In the genomic region with DNA sequence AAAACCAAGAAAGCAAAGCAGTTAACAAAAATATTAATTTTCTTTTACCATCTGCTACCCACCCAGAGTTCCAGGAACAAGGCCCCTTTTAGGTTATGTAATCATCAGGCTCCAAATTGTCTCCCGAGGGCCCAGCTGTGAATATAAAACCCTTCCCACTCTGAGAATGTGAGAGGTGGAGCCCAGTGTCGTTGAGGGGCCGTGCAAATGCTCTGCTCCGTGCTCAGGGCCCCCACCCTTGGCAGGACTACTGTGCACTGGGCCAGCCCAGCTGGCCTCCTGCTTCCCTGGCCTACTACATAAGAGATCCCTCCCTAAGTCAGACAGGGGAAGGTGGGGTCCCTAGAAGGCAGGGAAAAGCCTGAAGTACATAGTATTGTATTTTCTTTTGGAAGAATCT, we compare ENCODE assay signal across 1 cellular context.
TF ChIP-seq lines count a peak whose summit lies in the region.

No MANE protein-coding gene starts in this region.

TF ChIP-seq in HEK293, 187 proteins besides CTCF, POLR2A, EP300 and RAD21 (continued from another document):
- TF ChIP-seq, protein P1, sequence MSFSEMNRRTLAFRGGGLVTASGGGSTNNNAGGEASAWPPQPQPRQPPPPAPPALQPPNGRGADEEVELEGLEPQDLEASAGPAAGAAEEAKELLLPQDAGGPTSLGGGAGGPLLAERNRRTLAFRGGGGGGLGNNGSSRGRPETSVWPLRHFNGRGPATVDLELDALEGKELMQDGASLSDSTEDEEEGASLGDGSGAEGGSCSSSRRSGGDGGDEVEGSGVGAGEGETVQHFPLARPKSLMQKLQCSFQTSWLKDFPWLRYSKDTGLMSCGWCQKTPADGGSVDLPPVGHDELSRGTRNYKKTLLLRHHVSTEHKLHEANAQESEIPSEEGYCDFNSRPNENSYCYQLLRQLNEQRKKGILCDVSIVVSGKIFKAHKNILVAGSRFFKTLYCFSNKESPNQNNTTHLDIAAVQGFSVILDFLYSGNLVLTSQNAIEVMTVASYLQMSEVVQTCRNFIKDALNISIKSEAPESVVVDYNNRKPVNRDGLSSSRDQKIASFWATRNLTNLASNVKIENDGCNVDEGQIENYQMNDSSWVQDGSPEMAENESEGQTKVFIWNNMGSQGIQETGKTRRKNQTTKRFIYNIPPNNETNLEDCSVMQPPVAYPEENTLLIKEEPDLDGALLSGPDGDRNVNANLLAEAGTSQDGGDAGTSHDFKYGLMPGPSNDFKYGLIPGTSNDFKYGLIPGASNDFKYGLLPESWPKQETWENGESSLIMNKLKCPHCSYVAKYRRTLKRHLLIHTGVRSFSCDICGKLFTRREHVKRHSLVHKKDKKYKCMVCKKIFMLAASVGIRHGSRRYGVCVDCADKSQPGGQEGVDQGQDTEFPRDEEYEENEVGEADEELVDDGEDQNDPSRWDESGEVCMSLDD (tag by site-specific recombination; IDR thresholded peaks at IDR 0.05), result no peak
- peak; percentile 35; the same call in 1 of the 2 replicates for TF ChIP-seq KLF1 (tag by site-specific recombination; IDR thresholded peaks at IDR 0.05)
